1 cellular context compared by ENCODE assay signal in the genomic region with DNA sequence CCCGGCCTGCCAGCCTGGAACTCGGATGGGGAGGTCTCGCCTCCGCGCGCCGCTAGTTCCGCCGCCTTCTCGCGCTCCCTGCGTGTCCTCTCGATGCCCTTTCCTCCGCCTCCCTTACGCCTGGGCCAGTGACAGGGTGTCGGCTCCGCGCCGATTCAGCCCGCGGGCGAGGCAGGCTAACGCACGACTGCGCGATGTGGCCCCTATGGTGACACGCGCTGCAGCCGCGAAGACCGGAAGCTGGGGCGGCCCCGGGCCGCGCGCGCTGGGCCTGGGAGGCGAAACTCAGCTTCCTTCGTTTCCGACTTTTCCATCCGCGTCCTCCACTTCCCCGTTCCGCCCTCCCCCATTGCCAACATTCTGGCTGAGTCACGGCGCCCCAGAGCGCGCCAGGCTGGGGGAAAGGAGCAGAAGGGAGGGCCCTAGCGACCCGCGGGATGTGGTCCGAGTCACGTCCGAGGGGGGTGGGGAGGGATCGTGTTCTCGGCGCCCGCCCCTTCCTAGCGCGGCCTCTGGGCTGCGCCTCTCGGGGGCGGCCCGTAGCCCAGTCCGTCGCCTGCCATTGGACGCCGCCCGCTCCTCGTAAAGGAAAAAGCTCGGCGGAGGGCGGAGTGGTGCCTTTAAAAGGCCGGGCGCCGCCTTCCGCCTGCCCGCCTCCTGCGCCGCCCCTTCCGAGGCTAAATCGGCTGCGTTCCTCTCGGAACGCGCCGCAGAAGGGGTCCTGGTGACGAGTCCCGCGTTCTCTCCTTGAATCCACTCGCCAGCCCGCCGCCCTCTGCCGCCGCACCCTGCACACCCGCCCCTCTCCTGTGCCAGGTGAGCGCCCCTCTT.
TF ChIP-seq lines count a peak whose summit lies in the region.

Gene ALDOA (plus strand): TSS at position 649 of the 831 bp plus-strand sequence. CDS start 1,138 bp downstream, outside the sequence.

TF ChIP-seq in HepG2, 621 proteins besides CTCF, POLR2A, EP300 and RAD21 (continued from another document and continues in another):
- TF ChIP-seq, protein P1, sequence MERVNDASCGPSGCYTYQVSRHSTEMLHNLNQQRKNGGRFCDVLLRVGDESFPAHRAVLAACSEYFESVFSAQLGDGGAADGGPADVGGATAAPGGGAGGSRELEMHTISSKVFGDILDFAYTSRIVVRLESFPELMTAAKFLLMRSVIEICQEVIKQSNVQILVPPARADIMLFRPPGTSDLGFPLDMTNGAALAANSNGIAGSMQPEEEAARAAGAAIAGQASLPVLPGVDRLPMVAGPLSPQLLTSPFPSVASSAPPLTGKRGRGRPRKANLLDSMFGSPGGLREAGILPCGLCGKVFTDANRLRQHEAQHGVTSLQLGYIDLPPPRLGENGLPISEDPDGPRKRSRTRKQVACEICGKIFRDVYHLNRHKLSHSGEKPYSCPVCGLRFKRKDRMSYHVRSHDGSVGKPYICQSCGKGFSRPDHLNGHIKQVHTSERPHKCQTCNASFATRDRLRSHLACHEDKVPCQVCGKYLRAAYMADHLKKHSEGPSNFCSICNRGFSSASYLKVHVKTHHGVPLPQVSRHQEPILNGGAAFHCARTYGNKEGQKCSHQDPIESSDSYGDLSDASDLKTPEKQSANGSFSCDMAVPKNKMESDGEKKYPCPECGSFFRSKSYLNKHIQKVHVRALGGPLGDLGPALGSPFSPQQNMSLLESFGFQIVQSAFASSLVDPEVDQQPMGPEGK (CRISPR knock-in tag; IDR thresholded peaks at IDR 0.05): peak; percentile 91
- TF ChIP-seq ZNF160 (CRISPR knock-in tag; IDR thresholded peaks at IDR 0.05) (peak; percentile 78; the same call in 1 of the 2 replicates), BRCA1 (CRISPR knock-in tag; IDR thresholded peaks at IDR 0.05) (no peak), FOXK2 (IDR thresholded peaks at IDR 0.05) (no peak), ZNF30 (CRISPR knock-in tag; IDR thresholded peaks at IDR 0.05) (peak; percentile 98; the same call in 1 of the 2 replicates), JDP2 (CRISPR knock-in tag; IDR thresholded peaks at IDR 0.05; ENCODE audit: borderline replicate concordance) (peak; percentile 30; the same call in 1 of the 2 replicates), ZNF660 (CRISPR knock-in tag; IDR thresholded peaks at IDR 0.05; ENCODE audit: borderline replicate concordance, low read depth) (peak; percentile 64; the same call in 1 of the 2 replicates), ZC3H13 (CRISPR knock-in tag; IDR thresholded peaks at IDR 0.05) (no peak; the same call in 1 of the 2 replicates), EED (CRISPR knock-in tag; IDR thresholded peaks at IDR 0.05) (peak; percentile 87; the same call in 1 of the 2 replicates), HNRNPUL1 (IDR thresholded peaks at IDR 0.05; ENCODE audit: low read depth, low read length) (peak; percentile 78; the same call in 1 of the 2 replicates), KLF15 (CRISPR knock-in tag; IDR thresholded peaks at IDR 0.05; ENCODE audit: borderline replicate concordance) (peak; percentile 89), ZNF772 (CRISPR knock-in tag; IDR thresholded peaks at IDR 0.05) (peak; percentile 97), PBX2 (CRISPR knock-in tag; IDR thresholded peaks at IDR 0.05) (no peak; the same call in 1 of the 2 replicates), ISX (CRISPR knock-in tag; conservative IDR thresholded peaks at IDR 0.05) (0 out of 2 replicates have a peak, but pooled peaks have one; percentile 36), ZNF674 (CRISPR knock-in tag; IDR thresholded peaks at IDR 0.05; ENCODE audit: low read depth) (peak; percentile 17; the same call in 1 of the 2 replicates), HMGA1 (CRISPR knock-in tag; conservative IDR thresholded peaks at IDR 0.05) (no peak), ZNF556 (CRISPR knock-in tag; IDR thresholded peaks at IDR 0.05; ENCODE audit: borderline replicate concordance) (peak; percentile 70), ZBTB42 (CRISPR knock-in tag; IDR thresholded peaks at IDR 0.05) (no peak; the same call in 1 of the 2 replicates), ZFP37 (CRISPR knock-in tag; IDR thresholded peaks at IDR 0.05; ENCODE audit: borderline replicate concordance) (0 out of 2 replicates have a peak, but pooled peaks have one; percentile 37), ZNF281 (CRISPR knock-in tag; IDR thresholded peaks at IDR 0.05; ENCODE audit: borderline replicate concordance) (peak; percentile 98), ZNF414 (CRISPR knock-in tag; IDR thresholded peaks at IDR 0.05) (peak; percentile 99), SOX5 (CRISPR knock-in tag; IDR thresholded peaks at IDR 0.05; ENCODE audit: borderline replicate concordance) (peak; percentile 75; the same call in 1 of the 2 replicates), ARNTL (CRISPR knock-in tag; IDR thresholded peaks at IDR 0.05) (peak; percentile 81), SIN3B (IDR thresholded peaks at IDR 0.05; ENCODE audit: low read length) (no peak; the same call in none of the 2 replicates), NKX3-1 (CRISPR knock-in tag; IDR thresholded peaks at IDR 0.05) (peak; percentile 89), ZNF276 (CRISPR knock-in tag; IDR thresholded peaks at IDR 0.05; ENCODE audit: low read depth) (peak; percentile 95), ZNF550 (CRISPR knock-in tag; IDR thresholded peaks at IDR 0.05; ENCODE audit: borderline replicate concordance) (peak; percentile 60; the same call in 1 of the 2 replicates), ZNF44 (CRISPR knock-in tag; IDR thresholded peaks at IDR 0.05) (no peak; the same call in 1 of the 2 replicates), SIN3A (IDR thresholded peaks at IDR 0.05; ENCODE audit: borderline replicate concordance, low read depth, low read length) (peak; percentile 94), GLI4 (CRISPR knock-in tag; IDR thresholded peaks at IDR 0.05; ENCODE audit: borderline replicate concordance) (peak; percentile 44), ASH2L (IDR thresholded peaks at IDR 0.05; ENCODE audit: insufficient read length, low read depth, low read length) (peak; percentile 88), ARHGAP35 (CRISPR knock-in tag; IDR thresholded peaks at IDR 0.05; ENCODE audit: borderline replicate concordance) (peak; percentile 90), NFE2 (CRISPR knock-in tag; IDR thresholded peaks at IDR 0.05) (peak; percentile 97), RFX3 (CRISPR knock-in tag; IDR thresholded peaks at IDR 0.05) (peak; percentile 51), SMAD9 (CRISPR knock-in tag; IDR thresholded peaks at IDR 0.05) (peak; percentile 46; the same call in 1 of the 2 replicates), NCOA2 (CRISPR knock-in tag; IDR thresholded peaks at IDR 0.05) (peak; percentile 64; the same call in 1 of the 2 replicates), ZNF737 (CRISPR knock-in tag; IDR thresholded peaks at IDR 0.05; ENCODE audit: borderline replicate concordance) (no peak; the same call in 1 of the 2 replicates), ZBTB33 (CRISPR knock-in tag; IDR thresholded peaks at IDR 0.05) (no peak; the same call in 1 of the 2 replicates), AGO1 (IDR thresholded peaks at IDR 0.05; ENCODE audit: low read depth, low read length, poor library complexity, severe bottlenecking) (peak; percentile 79), ZNF576 (CRISPR knock-in tag; IDR thresholded peaks at IDR 0.05) (peak; percentile 74), SIX1 (CRISPR knock-in tag; IDR thresholded peaks at IDR 0.05; ENCODE audit: borderline replicate concordance) (peak; percentile 90), HNF4G (IDR thresholded peaks at IDR 0.05; ENCODE audit: borderline replicate concordance, low read depth, low read length) (peak; percentile 5; the same call in 1 of the 2 replicates), HNF4G (CRISPR knock-in tag; IDR thresholded peaks at IDR 0.05; ENCODE audit: borderline replicate concordance, low read depth) (peak; percentile 69; the same call in 1 of the 2 replicates)
- TF ChIP-seq, protein P2, sequence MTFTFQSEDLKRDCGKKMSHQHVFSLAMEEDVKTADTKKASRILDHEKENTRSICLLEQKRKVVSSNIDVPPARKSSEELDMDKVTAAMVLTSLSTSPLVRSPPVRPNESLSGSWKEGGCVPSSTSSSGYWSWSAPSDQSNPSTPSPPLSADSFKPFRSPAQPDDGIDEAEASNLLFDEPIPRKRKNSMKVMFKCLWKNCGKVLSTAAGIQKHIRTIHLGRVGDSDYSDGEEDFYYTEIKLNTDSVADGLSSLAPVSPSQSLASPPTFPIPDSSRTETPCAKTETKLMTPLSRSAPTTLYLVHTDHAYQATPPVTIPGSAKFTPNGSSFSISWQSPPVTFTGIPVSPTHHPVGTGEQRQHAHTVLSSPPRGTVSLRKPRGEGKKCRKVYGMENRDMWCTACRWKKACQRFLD (CRISPR knock-in tag; IDR thresholded peaks at IDR 0.05; ENCODE audit: borderline replicate concordance): peak; percentile 93; the same call in 1 of the 2 replicates
- TF ChIP-seq, protein P3, sequence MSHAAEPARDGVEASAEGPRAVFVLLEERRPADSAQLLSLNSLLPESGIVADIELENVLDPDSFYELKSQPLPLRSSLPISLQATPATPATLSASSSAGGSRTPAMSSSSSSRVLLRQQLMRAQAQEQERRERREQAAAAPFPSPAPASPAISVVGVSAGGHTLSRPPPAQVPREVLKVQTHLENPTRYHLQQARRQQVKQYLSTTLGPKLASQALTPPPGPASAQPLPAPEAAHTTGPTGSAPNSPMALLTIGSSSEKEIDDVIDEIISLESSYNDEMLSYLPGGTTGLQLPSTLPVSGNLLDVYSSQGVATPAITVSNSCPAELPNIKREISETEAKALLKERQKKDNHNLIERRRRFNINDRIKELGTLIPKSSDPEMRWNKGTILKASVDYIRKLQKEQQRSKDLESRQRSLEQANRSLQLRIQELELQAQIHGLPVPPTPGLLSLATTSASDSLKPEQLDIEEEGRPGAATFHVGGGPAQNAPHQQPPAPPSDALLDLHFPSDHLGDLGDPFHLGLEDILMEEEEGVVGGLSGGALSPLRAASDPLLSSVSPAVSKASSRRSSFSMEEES (CRISPR knock-in tag; IDR thresholded peaks at IDR 0.05): peak; percentile 47
